Comparison of ENCODE assay signal across 19 cellular contexts in the genomic region with DNA sequence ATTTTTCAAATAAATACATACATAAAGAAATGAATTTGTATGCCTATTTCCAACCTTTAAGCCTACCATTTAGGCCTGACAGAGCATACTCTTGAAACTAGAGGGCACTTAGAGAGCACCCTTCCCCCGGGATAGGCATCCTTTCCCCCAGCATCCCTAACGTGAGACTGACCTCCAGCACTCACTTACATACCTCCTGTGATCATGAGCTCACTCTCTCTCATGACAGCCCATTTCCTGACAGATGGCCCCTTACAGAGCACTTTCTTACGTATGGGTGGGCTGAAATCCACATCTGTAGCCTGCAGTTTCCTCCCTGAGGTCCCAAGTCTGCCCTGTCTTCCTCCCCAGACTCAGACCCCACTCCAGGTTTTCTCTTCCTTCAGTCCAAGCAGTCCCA. TPM values are rescaled to one million over a fixed set of nuclear protein-coding genes. Genes with fewer than 3 reads are reported as not detected.
DNase-seq lines count a peak whose midpoint lies in the region; ATAC-seq, FAIRE-seq and TF ChIP-seq lines count a peak whose summit lies in the region.
"Had no signal": no experiment of that assay in that cellular context is flagged by ENCODE, and none has a peak within 500 bp of the region (broad histone marks: within the 10 kb centered on the region; RNA-seq: fewer than 3 reads in every experiment).

No MANE protein-coding gene starts in this region.

- H4K8ac ChIP-seq in H1 (ENCODE audit: extremely low read depth, insufficient read depth, low read length), result no peak overlapping the region

- H3K79me2 ChIP-seq in H1 (ENCODE audit: control insufficient read depth in 1 of 2, insufficient read depth in 2 of 2, low read length in 2 of 2), result no peaks in the 10 kb centered on the region

- no peak overlapping the region for H2BK15ac ChIP-seq in H1 (ENCODE audit: low read length)

- no peak overlapping the region for H2BK5ac ChIP-seq in H1 (ENCODE audit: low read depth, low read length)

- no peak overlapping the region for H3K9ac ChIP-seq in H1 (replicated peaks in 1 of 4; ENCODE audit: extremely low read depth in 1 of 4, low read depth in 3 of 4, low read length in 3 of 4)

- H2AK5ac ChIP-seq in H1 (ENCODE audit: low read depth, low read length), result peak overlapping the region; percentile 43; the same call in 1 of the 2 replicates

- H3K4me1 ChIP-seq in left ventricle myocardium inferior (peaks cover 63% of the 10 kb centered on the region), H1 (replicated peaks in 1 of 4; ENCODE audit: control insufficient read depth in 3 of 4, insufficient read depth in 4 of 4, low read length in 3 of 4) (peaks cover 4 to 15% (median 10%) of the 10 kb centered on the region in 4 experiments), psoas muscle (peaks cover 18% of the 10 kb centered on the region), vagina (peaks cover 59% of the 10 kb centered on the region)

- TF ChIP-seq POLR2A in H1 (IDR thresholded peaks at IDR 0.05; ENCODE audit: control extremely low read depth in 1 of 2, low read depth in 2 of 2, low read length in 2 of 2) (no peak), vagina (IDR thresholded peaks at IDR 0.05) (no peak)

- POLR2A ChIA-PET in H1 (lab: Charles Lee; ENCODE audit: partially characterized antibody), result interaction anchor here (1.6 kb wide), 1 partner anchor 46 kb away, joined by 4 read pairs; no protein-coding TSS in a partner anchor
- POLR2A ChIA-PET in activated CD8-positive, alpha-beta T cell treated with anti-CD3 and anti-CD28 coated beads, Interleukin-2, amount 10 ng/mL, durations not matched to agents 7 days and 5 days (lab: Charles Lee), result no interaction called here

- peaks cover 36% of the 10 kb centered on the region for H3K27me3 Mint-ChIP-seq in activated CD8-positive, alpha-beta T cell treated with anti-CD3 and anti-CD28 coated beads, Interleukin-2, amount 10 ng/mL, durations not matched to agents 7 days and 5 days (ENCODE audit: low read depth)

- no peak for FAIRE-seq in H1 (lab: Jason Lieb, UNC)
- FAIRE-seq: GM12891 had no signal

- no peaks in the 10 kb centered on the region for H3K79me1 ChIP-seq in H1 (ENCODE audit: low read depth, low read length)

- H3K56ac ChIP-seq in H1 (replicated peaks; ENCODE audit: insufficient read length, low read depth, low read length), result no peak overlapping the region

- no peak overlapping the region for H2BK12ac ChIP-seq in H1 (ENCODE audit: low read depth, low read length)

- peaks cover 12% of the 10 kb centered on the region for H3K4me1 Mint-ChIP-seq in activated CD8-positive, alpha-beta T cell treated with anti-CD3 and anti-CD28 coated beads, Interleukin-2, amount 10 ng/mL, durations not matched to agents 7 days and 5 days (ENCODE audit: low read depth)

- no peak overlapping the region for H3K4me2 ChIP-seq in H1 (ENCODE audit: insufficient read depth in 1 of 2, low read depth in 2 of 2, low read length in 2 of 2)

- no peak overlapping the region for H3K18ac ChIP-seq in H1 (ENCODE audit: extremely low read depth, low read length)

- TF ChIP-seq RAD21 in H1 (IDR thresholded peaks at IDR 0.05 in 1 of 2, conservative IDR thresholded peaks at IDR 0.05 in 1 of 2; ENCODE audit: low read depth in 2 of 2, low read length in 2 of 2), result no peak

- H3K23me2 ChIP-seq in H1 (ENCODE audit: low read depth, low read length), result peaks cover 3% of the 10 kb centered on the region; the same call in 1 of the 2 replicates

- 78% methylated on average over 3 of the region's 3 CpGs; no CpG with 5 or more reads in 1 of the 2 experiments for WGBS in H1 (ENCODE audit: extremely low coverage in 1 of 2, insufficient coverage in 1 of 2, insufficient read length in 1 of 2, insufficient replicate concordance in 2 of 2, low coverage in 1 of 2, low lambda C conversion rate in 2 of 2, missing lambda C conversion rate in 1 of 2), 2 experiments
- 39 to 54% (median 40%) methylated on average over 3 of the region's 3 CpGs for WGBS in psoas muscle, 3 donors

- no peaks in the 10 kb centered on the region for H3K36me3 ChIP-seq in left ventricle myocardium inferior
- no peaks in the 10 kb centered on the region; a peak in 1 of 8 replicates for H3K36me3 ChIP-seq in H1 (ENCODE audit: control insufficient read depth in 2 of 4, insufficient read depth in 4 of 4, low read length in 3 of 4)
- no peaks in the 10 kb centered on the region for H3K36me3 ChIP-seq in psoas muscle (ENCODE audit: insufficient read depth in 1 of 2, low read depth in 1 of 2)
- no peaks in the 10 kb centered on the region for H3K36me3 ChIP-seq in vagina

- no peak overlapping the region for H4K91ac ChIP-seq in H1 (replicated peaks; ENCODE audit: insufficient read length, low read length)

- H4K20me1 ChIP-seq in H1 (replicated peaks in 1 of 2; ENCODE audit: control insufficient read depth in 1 of 2, insufficient read depth in 2 of 2, low read length in 2 of 2), result peaks cover 4 to 7% of the 10 kb centered on the region in 2 experiments

- no peak overlapping the region for H2BK120ac ChIP-seq in H1 (replicated peaks; ENCODE audit: low read depth, low read length)

- no peak overlapping the region for H3K4me3 Mint-ChIP-seq in activated CD8-positive, alpha-beta T cell treated with anti-CD3 and anti-CD28 coated beads, Interleukin-2, amount 10 ng/mL, durations not matched to agents 7 days and 5 days
- H3K4me3 Mint-ChIP-seq: stimulated activated naive CD8-positive, alpha-beta T cell treated with anti-CD3 and anti-CD28 coated beads, Interleukin-15, Interleukin-2, amounts not matched to agents 100 ng/mL and 50 ng/mL, for 24 hours had no signal

- TF ChIP-seq CTCF in left ventricle myocardium inferior (IDR thresholded peaks at IDR 0.05; ENCODE audit: borderline replicate concordance) (no peak), H1 (IDR thresholded peaks at IDR 0.05; ENCODE audit: control extremely low read depth in 1 of 3, insufficient read depth in 1 of 3, low read depth in 1 of 3, low read length in 3 of 3) (no peak), psoas muscle (IDR thresholded peaks at IDR 0.05) (no peak), vagina (IDR thresholded peaks at IDR 0.05) (no peak)

- TF ChIP-seq EP300 in H1 (IDR thresholded peaks at IDR 0.05; ENCODE audit: borderline replicate concordance in 1 of 2, low read depth in 2 of 2, low read length in 2 of 2), result no peak

- H3K27me3 ChIP-seq in left ventricle myocardium inferior (ENCODE audit: low read depth) (peaks cover 23% of the 10 kb centered on the region), H1 (replicated peaks in 1 of 4; ENCODE audit: control insufficient read depth in 3 of 4, extremely low read depth in 1 of 4, insufficient read depth in 3 of 4, low read length in 3 of 4) (peaks cover 46 to 57% (median 54%) of the 10 kb centered on the region in 4 experiments), psoas muscle (ENCODE audit: insufficient read depth in 3 of 3, low read length in 2 of 3) (no peaks in the 10 kb centered on the region), vagina (no peaks in the 10 kb centered on the region)

- H3K4ac ChIP-seq in H1 (replicated peaks; ENCODE audit: insufficient read length, low read depth, low read length), result no peak overlapping the region

- no peaks in the 10 kb centered on the region for H3K9me3 Mint-ChIP-seq in activated CD8-positive, alpha-beta T cell treated with anti-CD3 and anti-CD28 coated beads, Interleukin-2, amount 10 ng/mL, durations not matched to agents 7 days and 5 days (ENCODE audit: insufficient read depth)
- H3K9me3 Mint-ChIP-seq: stimulated activated naive CD8-positive, alpha-beta T cell treated with anti-CD3 and anti-CD28 coated beads, Interleukin-15, Interleukin-2, amounts not matched to agents 100 ng/mL and 50 ng/mL, for 24 hours had no signal

- intact Hi-C loops in left ventricle myocardium inferior (cut with micrococcal nuclease), result loop anchor here (5.0 kb wide), 1 partner anchor 53 kb away; no protein-coding TSS in a partner anchor
- intact Hi-C loops in left cardiac atrium (cut with DNase I), result loop anchor here in 1 of 2 donors (5.0 kb wide), 1 partner anchor 53 kb away; no protein-coding TSS in a partner anchor
- intact Hi-C loops in psoas muscle (cut with DNase I), result loop anchor here (5.0 to 10.0 kb wide), 2 partner anchors 188 to 191 kb away; a partner anchor contains a TSS
- intact Hi-C loops in vagina (cut with DNase I), result loop anchor here (5.0 kb wide), 1 partner anchor 53 kb away; no protein-coding TSS in a partner anchor

- no peak overlapping the region for H4K5ac ChIP-seq in H1 (ENCODE audit: insufficient read length, low read depth, low read length)

- H2BK20ac ChIP-seq in H1 (ENCODE audit: low read length), result no peak overlapping the region

- no peak for DNase-seq in left ventricle myocardium inferior
- no peak for DNase-seq in left cardiac atrium
- DNase-seq in H1 (ENCODE audit: low read depth in 1 of 2, low spot score in 2 of 2), result no peak
- no peak for DNase-seq in psoas muscle
- DNase-seq in vagina (ENCODE audit: extremely low spot score in 2 of 2), result no peak
- no peak for DNase-seq in NCI-H187 (lab: John Stamatoyannopoulos, UW)
- DNase-seq in NCI-H345 treated with DMSO at 0.1 percent for 48 hours (lab: John Stamatoyannopoulos, UW; ENCODE audit: unreplicated experiment), result no peak
- DNase-seq in activated CD8-positive, alpha-beta T cell treated with anti-CD3 and anti-CD28 coated beads, Interleukin-2, amount 10 ng/mL, durations not matched to agents 7 days and 5 days, result no peak
- DNase-seq: activated CD8-positive, alpha-beta memory T cell treated with anti-CD3 and anti-CD28 coated beads for 24 hours; activated gamma-delta T cell; effector CD8-positive, alpha-beta T cell; NCI-H1694; NCI-H526 had no signal

- no peaks in the 10 kb centered on the region for H3K36me3 Mint-ChIP-seq in activated CD8-positive, alpha-beta T cell treated with anti-CD3 and anti-CD28 coated beads, Interleukin-2, amount 10 ng/mL, durations not matched to agents 7 days and 5 days (ENCODE audit: low read depth)

- CTCF ChIA-PET in H1 (lab: Charles Lee; ENCODE audit: partially characterized antibody), result interaction anchor here (0.6 to 15.3 kb wide), 12 partner anchors 11 to 186 kb away, joined by 3 to 372 read pairs (median 6); a partner anchor contains a TSS
- CTCF ChIA-PET in activated CD8-positive, alpha-beta T cell treated with anti-CD3 and anti-CD28 coated beads, Interleukin-2, amount 10 ng/mL, durations not matched to agents 7 days and 5 days (lab: Charles Lee), result no interaction called here

- no peak overlapping the region for H3K27ac Mint-ChIP-seq in activated CD8-positive, alpha-beta T cell treated with anti-CD3 and anti-CD28 coated beads, Interleukin-2, amount 10 ng/mL, durations not matched to agents 7 days and 5 days
- H3K27ac Mint-ChIP-seq: stimulated activated naive CD8-positive, alpha-beta T cell treated with anti-CD3 and anti-CD28 coated beads, Interleukin-15, Interleukin-2, amounts not matched to agents 100 ng/mL and 50 ng/mL, for 24 hours had no signal

- H3K9me3 ChIP-seq in left ventricle myocardium inferior (replicated peaks), result no peaks in the 10 kb centered on the region
- no peaks in the 10 kb centered on the region for H3K9me3 ChIP-seq in H1 (ENCODE audit: insufficient read depth in 2 of 2, low read depth in 1 of 2, low read length in 1 of 2)
- H3K9me3 ChIP-seq in psoas muscle, result no peaks in the 10 kb centered on the region
- H3K9me3 ChIP-seq in vagina, result no peaks in the 10 kb centered on the region

- no peak overlapping the region for H2AFZ ChIP-seq in H1 (ENCODE audit: low read length)

- ATAC-seq in left cardiac atrium (no peak), psoas muscle (no peak)
- ATAC-seq in activated CD8-positive, alpha-beta T cell treated with anti-CD3 and anti-CD28 coated beads, Interleukin-2, amount 10 ng/mL, durations not matched to agents 7 days and 5 days, result no peak

- no peak overlapping the region for H3K14ac ChIP-seq in H1 (ENCODE audit: insufficient read length)

- H3K4me3 ChIP-seq in left ventricle myocardium inferior (no peak overlapping the region), H1 (ENCODE audit: extremely low read depth in 1 of 4, insufficient read depth in 2 of 4, low read depth in 3 of 4, low read length in 4 of 4) (no peak overlapping the region), psoas muscle (no peak overlapping the region), vagina (no peak overlapping the region)

- H3K27ac ChIP-seq in left ventricle myocardium inferior (replicated peaks) (peak overlapping the region; percentile 89), H1 (ENCODE audit: low read depth, low read length) (no peak overlapping the region), psoas muscle (peak overlapping the region; percentile 63), vagina (peak overlapping the region; percentile 83)
- H3K27ac ChIP-seq: VCaP had no signal

- no peak overlapping the region for H3K23ac ChIP-seq in H1 (ENCODE audit: insufficient read length)

RNA-seq across cellular contexts. Expression of a gene that starts 2.4 kb away (rescaled TPM):
- total RNA-seq in left ventricle myocardium inferior (not detected), left cardiac atrium (not detected), psoas muscle (not detected), vagina (not detected)
- total RNA-seq in H1 (2021; fragmentation: NEBNext Ultra II Directional; extraction: Animal tissue kit (Norgen Biotek cat#: 25700)), result not detected in 2 replicates
- polyA plus RNA-seq in H1 (2011; rRNA removed) (0.06 TPM in 1 of 2 replicates, not detected in the other), psoas muscle (under 1 TPM in 2 of 3 donors, not detected in 1; 0.06 to 0.08 TPM)
- polyA plus RNA-seq in H1 (2011; cell fraction: cytosol; rRNA removed), result not detected
- not detected for polyA plus RNA-seq in H1 (2011; cell fraction: nucleus; rRNA removed)
- polyA plus RNA-seq in H1 (2012, experiment 1 of 2), result not detected in 4 replicates
- 0.13 TPM for polyA plus RNA-seq in H1 (2012, experiment 2 of 2)
- 0.06 TPM for polyA plus RNA-seq in H1 (2013, experiment 1 of 2)
- 0.04 TPM for polyA plus RNA-seq in H1 (2013, experiment 2 of 2)
- polyA minus RNA-seq in H1 (2011; rRNA and poly(A)+ RNA removed), result not detected in 2 replicates
- polyA minus RNA-seq in H1 (2011; cell fraction: cytosol; rRNA and poly(A)+ RNA removed), result not detected
- not detected for polyA minus RNA-seq in H1 (2011; cell fraction: nucleus; rRNA and poly(A)+ RNA removed)
- not detected for total RNA-seq in activated CD8-positive, alpha-beta T cell treated with anti-CD3 and anti-CD28 coated beads, Interleukin-2, amount 10 ng/mL, durations not matched to agents 7 days and 5 days
- total RNA-seq: G401, lung microvascular endothelial cell had no signal

RNA-seq across cellular contexts. Expression of a gene that starts 8.6 kb away (rescaled TPM):
- total RNA-seq in left ventricle myocardium inferior (39.7 TPM), left cardiac atrium (10 to 100 TPM; 62.9 to 68.3 TPM), psoas muscle (10 to 100 TPM; 34.0 to 56.0 (median 39.1) TPM), vagina (173 TPM)
- 13.7 and 15.9 TPM in 2 replicates for total RNA-seq in H1 (2021; fragmentation: NEBNext Ultra II Directional; extraction: Animal tissue kit (Norgen Biotek cat#: 25700))
- polyA plus RNA-seq in H1 (2011; rRNA removed) (4.2 and 5.9 TPM in 2 replicates), psoas muscle (10 to 100 TPM; 14.6 to 19.9 (median 19.2) TPM)
- polyA plus RNA-seq in H1 (2011; cell fraction: cytosol; rRNA removed), result 3.6 TPM
- 12.1 TPM for polyA plus RNA-seq in H1 (2011; cell fraction: nucleus; rRNA removed)
- 4.0 to 5.6 TPM (median 5.0 TPM) in 4 replicates for polyA plus RNA-seq in H1 (2012, experiment 1 of 2)
- polyA plus RNA-seq in H1 (2012, experiment 2 of 2), result 3.9 TPM
- 14.2 TPM for polyA plus RNA-seq in H1 (2013, experiment 1 of 2)
- 15.0 TPM for polyA plus RNA-seq in H1 (2013, experiment 2 of 2)
- 15.1 and 15.7 TPM in 2 replicates for polyA minus RNA-seq in H1 (2011; rRNA and poly(A)+ RNA removed)
- polyA minus RNA-seq in H1 (2011; cell fraction: cytosol; rRNA and poly(A)+ RNA removed), result 6.9 TPM
- polyA minus RNA-seq in H1 (2011; cell fraction: nucleus; rRNA and poly(A)+ RNA removed), result 21.7 TPM
- total RNA-seq in activated CD8-positive, alpha-beta T cell treated with anti-CD3 and anti-CD28 coated beads, Interleukin-2, amount 10 ng/mL, durations not matched to agents 7 days and 5 days, result 10 to 100 TPM; 47.0 to 49.0 TPM

RNA-seq across cellular contexts. Expression of a gene that starts 25.7 kb away (rescaled TPM):
- not detected for total RNA-seq in left ventricle myocardium inferior
- not detected for total RNA-seq in left cardiac atrium
- 0.07 TPM in 1 of 2 replicates, not detected in the other for total RNA-seq in H1 (2021; fragmentation: NEBNext Ultra II Directional; extraction: Animal tissue kit (Norgen Biotek cat#: 25700))
- 0.02 and 0.12 TPM in 2 replicates for polyA plus RNA-seq in H1 (2011; rRNA removed)
- 0.04 TPM for polyA plus RNA-seq in H1 (2011; cell fraction: cytosol; rRNA removed)
- polyA plus RNA-seq in H1 (2011; cell fraction: nucleus; rRNA removed), result 0.58 TPM
- polyA plus RNA-seq in H1 (2012, experiment 1 of 2), result 0.09 to 0.13 TPM (median 0.11 TPM) in 3 of 4 replicates, not detected in the other
- not detected for polyA plus RNA-seq in H1 (2012, experiment 2 of 2)
- 0.06 TPM for polyA plus RNA-seq in H1 (2013, experiment 1 of 2)
- polyA plus RNA-seq in H1 (2013, experiment 2 of 2), result 0.06 TPM
- 0.41 TPM in 1 of 2 replicates, not detected in the other for polyA minus RNA-seq in H1 (2011; rRNA and poly(A)+ RNA removed)
- polyA minus RNA-seq in H1 (2011; cell fraction: cytosol; rRNA and poly(A)+ RNA removed), result not detected
- polyA minus RNA-seq in H1 (2011; cell fraction: nucleus; rRNA and poly(A)+ RNA removed), result not detected
- total RNA-seq in psoas muscle, result not detected
- not detected for polyA plus RNA-seq in psoas muscle
- total RNA-seq in vagina, result 0.25 TPM
- not detected for total RNA-seq in activated CD8-positive, alpha-beta T cell treated with anti-CD3 and anti-CD28 coated beads, Interleukin-2, amount 10 ng/mL, durations not matched to agents 7 days and 5 days
- total RNA-seq: G401, lung microvascular endothelial cell had no signal
- polyA plus RNA-seq: AG04450 had no signal
